ENCODE assay signal across 1 cellular context in the genomic region with DNA sequence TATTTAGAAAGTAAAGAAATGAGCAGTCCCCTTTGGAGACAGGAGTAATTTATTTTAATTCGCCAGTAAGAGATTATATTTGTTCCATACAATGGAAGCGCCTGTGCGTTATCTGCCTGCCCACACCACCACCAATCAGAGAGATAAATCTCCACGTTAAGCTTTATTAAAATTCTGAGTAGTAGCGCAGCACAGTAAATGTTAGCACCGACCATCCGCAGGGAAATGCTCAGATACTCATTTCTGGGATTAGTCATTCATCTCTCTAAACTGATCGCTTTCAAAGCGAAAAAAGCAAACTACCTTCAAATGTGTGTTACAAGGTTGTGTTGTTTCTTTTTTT.
TF ChIP-seq lines count a peak whose summit lies in the region.

No MANE protein-coding gene starts in this region.

TF ChIP-seq in HCT116, 20 proteins besides CTCF, POLR2A, EP300 and RAD21 (continued from another document):
- TF ChIP-seq ZFX (IDR thresholded peaks at IDR 0.05), result no peak
- no peak for TF ChIP-seq ZBTB33 (IDR thresholded peaks at IDR 0.05; ENCODE audit: extremely low read depth, insufficient replicate concordance, low read length)
- no peak for TF ChIP-seq ZNF274 (IDR thresholded peaks at IDR 0.05; ENCODE audit: low read depth, low read length)
- no peak for TF ChIP-seq TCF7L2 (IDR thresholded peaks at IDR 0.05; ENCODE audit: borderline replicate concordance, extremely low read depth, insufficient read depth, insufficient read length)
- no peak for TF ChIP-seq CEBPB (IDR thresholded peaks at IDR 0.05; ENCODE audit: low read depth)
- TF ChIP-seq POLR2AphosphoS5 (IDR thresholded peaks at IDR 0.05; ENCODE audit: low read depth, low read length), result no peak
- no peak for TF ChIP-seq REST (IDR thresholded peaks at IDR 0.05; ENCODE audit: low read depth)
- no peak for TF ChIP-seq EGR1 (IDR thresholded peaks at IDR 0.05; ENCODE audit: low read depth)
